In the genomic region with DNA sequence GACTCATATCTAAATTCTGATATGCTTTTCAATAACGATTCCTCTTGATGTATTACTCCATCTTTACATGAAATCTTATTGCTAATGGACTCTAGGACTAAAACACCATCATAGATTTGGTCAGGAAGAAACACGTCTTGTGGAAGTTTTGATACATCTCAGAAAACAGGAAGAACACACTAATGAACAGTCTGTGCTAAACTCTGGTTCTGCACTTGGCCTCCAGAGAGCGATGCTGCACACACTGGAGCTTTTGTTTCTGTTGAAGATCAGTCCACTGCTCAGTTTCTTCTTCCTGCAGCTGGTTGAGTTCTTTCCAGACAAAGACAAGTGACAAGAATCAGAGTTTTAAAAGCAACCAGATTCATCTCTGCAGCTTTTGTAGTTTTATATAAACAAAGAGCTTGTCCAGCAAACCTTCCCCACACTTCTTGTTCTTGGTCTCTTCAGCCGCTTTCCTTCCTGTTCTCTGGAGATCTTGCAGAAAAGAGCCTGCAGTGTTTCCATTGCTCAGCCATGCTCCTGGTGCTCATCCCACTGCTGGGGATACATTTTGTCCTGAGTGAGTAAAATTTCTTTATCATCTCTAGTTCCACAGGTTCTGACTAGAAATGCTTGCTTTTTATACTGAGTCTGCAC, we compare ENCODE assay signal across 9 cellular contexts.
DNase-seq lines count a peak whose midpoint lies in the region; FAIRE-seq and TF ChIP-seq lines count a peak whose summit lies in the region.
"Had no signal": no experiment of that assay in that cellular context is flagged by ENCODE, and none has a peak within 500 bp of the region (broad histone marks: within the 10 kb centered on the region; RNA-seq: fewer than 3 reads in every experiment).

No MANE protein-coding gene starts in this region.

- H3K27me3 Mint-ChIP-seq in astrocyte (ENCODE audit: low read depth, unreplicated experiment): no peaks in the 10 kb centered on the region
- H3K27me3 Mint-ChIP-seq in neural crest cell (ENCODE audit: low read depth): peaks cover 61% of the 10 kb centered on the region
- peaks cover 15% of the 10 kb centered on the region for H3K27me3 Mint-ChIP-seq in mesothelial cell of epicardium (ENCODE audit: low read depth)

- H2AFZ ChIP-seq in astrocyte (ENCODE audit: low read depth, low read length) (no peak overlapping the region), PC-9 (no peak overlapping the region)

- no peak overlapping the region for H3K4me2 ChIP-seq in astrocyte (ENCODE audit: low read length)
- no peak overlapping the region for H3K4me2 ChIP-seq in PC-9

- H4K20me1 ChIP-seq in astrocyte (ENCODE audit: insufficient read depth, low read length) (no peaks in the 10 kb centered on the region), PC-9 (ENCODE audit: insufficient read depth) (no peaks in the 10 kb centered on the region)

- H3K4me3 ChIP-seq in astrocyte (ENCODE audit: insufficient read depth, low read depth, low read length): no peak overlapping the region
- no peak overlapping the region for H3K4me3 ChIP-seq in PC-9
- H3K4me3 ChIP-seq in tibial nerve: no peak overlapping the region
- H3K4me3 ChIP-seq: skin epidermis had no signal

- H3K79me2 ChIP-seq in astrocyte (ENCODE audit: insufficient read depth, low read length): no peaks in the 10 kb centered on the region
- H3K79me2 ChIP-seq in PC-9 (ENCODE audit: low read depth): no peaks in the 10 kb centered on the region

- H3K27ac Mint-ChIP-seq in astrocyte (ENCODE audit: unreplicated experiment): no peak overlapping the region
- H3K27ac Mint-ChIP-seq in neural crest cell (ENCODE audit: unreplicated experiment): no peak overlapping the region
- no peak overlapping the region for H3K27ac Mint-ChIP-seq in mesothelial cell of epicardium

- no TSS peak for BruUV-seq in PC-9 (replicated peaks; lab: Mats Ljungman, UMichigan)

- no peak overlapping the region for H3K9ac ChIP-seq in astrocyte (ENCODE audit: low read length)

- no peaks in the 10 kb centered on the region for H3K4me1 Mint-ChIP-seq in astrocyte (ENCODE audit: low read depth, unreplicated experiment)
- peaks cover 3% of the 10 kb centered on the region for H3K4me1 Mint-ChIP-seq in neural crest cell
- no peaks in the 10 kb centered on the region for H3K4me1 Mint-ChIP-seq in mesothelial cell of epicardium

- CTCF ChIA-PET in RWPE1 (lab: Yijun Ruan, JAX) (interaction anchor here (0.7 kb wide), 1 partner anchor 203 kb away, joined by 4 read pairs; no protein-coding TSS in a partner anchor), PC-9 (lab: Charles Lee) (no interaction called here)

- H3K36me3 ChIP-seq in astrocyte (ENCODE audit: insufficient read depth, low read length) (no peaks in the 10 kb centered on the region), PC-9 (ENCODE audit: low read depth) (no peaks in the 10 kb centered on the region), tibial nerve (no peaks in the 10 kb centered on the region)

- H3K4me3 Mint-ChIP-seq in astrocyte (ENCODE audit: unreplicated experiment) (no peak overlapping the region), neural crest cell (no peak overlapping the region), mesothelial cell of epicardium (no peak overlapping the region)

- H3K27ac ChIP-seq in RWPE1 (no peak overlapping the region), astrocyte (ENCODE audit: low read depth, low read length) (no peak overlapping the region), PC-9 (no peak overlapping the region), tibial nerve (no peak overlapping the region)

- TF ChIP-seq EP300 in tibial nerve (IDR thresholded peaks at IDR 0.05): no peak

- no peak for TF ChIP-seq POLR2A in tibial nerve (IDR thresholded peaks at IDR 0.05)

- intact Hi-C loops in PC-9 (cut with micrococcal nuclease; ENCODE audit: unreplicated experiment): no loop called here

- peak; percentile 51 for TF ChIP-seq CTCF in GM12873 (IDR thresholded peaks at IDR 0.05; ENCODE audit: insufficient read depth, low read depth, low read length, missing control alignments)
- peak; percentile 39 for TF ChIP-seq CTCF in RWPE1 (conservative IDR thresholded peaks at IDR 0.05; ENCODE audit: low read depth)
- peak; percentile 23 for TF ChIP-seq CTCF in astrocyte (IDR thresholded peaks at IDR 0.05; ENCODE audit: insufficient read depth, low read depth, low read length)
- TF ChIP-seq CTCF in neural crest cell (conservative IDR thresholded peaks at IDR 0.05): peak; percentile 60
- TF ChIP-seq CTCF in PC-9 (conservative IDR thresholded peaks at IDR 0.05): no peak
- no peak for TF ChIP-seq CTCF in tibial nerve (IDR thresholded peaks at IDR 0.05)
- no peak for TF ChIP-seq CTCF in mesothelial cell of epicardium (IDR thresholded peaks at IDR 0.05; ENCODE audit: unreplicated experiment)

- H3K9me3 Mint-ChIP-seq in astrocyte (ENCODE audit: unreplicated experiment) (peaks cover 3% of the 10 kb centered on the region), neural crest cell (peaks cover 6% of the 10 kb centered on the region), mesothelial cell of epicardium (peaks cover 17% of the 10 kb centered on the region)

- H3K9me2 ChIP-seq in PC-9 (ENCODE audit: insufficient read depth): no peaks in the 10 kb centered on the region

- 41 to 47% methylated on average over 4 of the region's 4 CpGs for WGBS in tibial nerve, 2 donors

- FAIRE-seq in astrocyte (lab: Jason Lieb, UNC): no peak

- H3K27me3 ChIP-seq in astrocyte (ENCODE audit: insufficient read depth, low read length) (no peaks in the 10 kb centered on the region), PC-9 (ENCODE audit: insufficient read depth, low read depth) (no peaks in the 10 kb centered on the region), tibial nerve (no peaks in the 10 kb centered on the region)

- H3K36me3 Mint-ChIP-seq in astrocyte (ENCODE audit: low read depth, unreplicated experiment) (no peaks in the 10 kb centered on the region), neural crest cell (ENCODE audit: low read depth) (peaks cover 2% of the 10 kb centered on the region), mesothelial cell of epicardium (no peaks in the 10 kb centered on the region)

- no peaks in the 10 kb centered on the region for H3F3A ChIP-seq in PC-9 (ENCODE audit: insufficient read depth, low read depth)

- POLR2A ChIA-PET in RWPE1 (lab: Yijun Ruan, JAX; ENCODE audit: low non-redundant PET): no interaction called here
- POLR2A ChIA-PET in PC-9 (lab: Charles Lee; ENCODE audit: unreplicated experiment): no interaction called here

- H3K9me3 ChIP-seq in astrocyte (ENCODE audit: insufficient read depth, low read depth, low read length) (no peaks in the 10 kb centered on the region), PC-9 (ENCODE audit: insufficient read depth, low read depth) (no peaks in the 10 kb centered on the region), tibial nerve (no peaks in the 10 kb centered on the region)

- no peaks in the 10 kb centered on the region for H3K4me1 ChIP-seq in astrocyte (ENCODE audit: insufficient read depth, low read length)
- no peaks in the 10 kb centered on the region for H3K4me1 ChIP-seq in PC-9 (replicated peaks; ENCODE audit: insufficient read depth)
- H3K4me1 ChIP-seq in tibial nerve: no peaks in the 10 kb centered on the region

- no peak for DNase-seq in RWPE1 (ENCODE audit: low spot score)
- DNase-seq in astrocyte (ENCODE audit: low read depth): no peak
- peak; percentile 32 for DNase-seq in neural crest cell (ENCODE audit: low read depth, low spot score)
- no peak for DNase-seq in PC-9
- DNase-seq in tibial nerve (ENCODE audit: low spot score in 2 of 2): no peak
- no peak for DNase-seq in mesothelial cell of epicardium (ENCODE audit: low spot score in 2 of 2, unreplicated experiment in 2 of 2)
- no peak for DNase-seq in NCI-H2227 (lab: John Stamatoyannopoulos, UW; ENCODE audit: unreplicated experiment)

Comparison
In these comparisons a context has a peak if more than half of its experiments do, and no peak if none do; other contexts are left out.
1. CTCF ChIP-seq: peak in GM12873 (single experiment), RWPE1 (single experiment), astrocyte (single experiment) and neural crest cell (single experiment); none in PC-9 (single experiment), tibial nerve (0 of 5) and mesothelial cell of epicardium (single experiment).